15 cellular contexts compared by ENCODE assay signal in genomic region chr21:31348188-31348587, GRCh38. TPM values are rescaled to one million over a fixed set of nuclear protein-coding genes. Genes with fewer than 3 reads are reported as not detected.
DNase-seq lines count a peak whose midpoint lies in the region; ATAC-seq, FAIRE-seq and TF ChIP-seq lines count a peak whose summit lies in the region.
"Had no signal": no experiment of that assay in that cellular context is flagged by ENCODE, and none has a peak within 500 bp of the region (broad histone marks: within the 10 kb centered on the region; RNA-seq: fewer than 3 reads in every experiment).

No MANE protein-coding gene starts in this region.

- H3K4me3 ChIP-seq in PC-3 (ENCODE audit: low read length) = no peak overlapping the region
- H3K4me3 ChIP-seq in keratinocyte (ENCODE audit: control insufficient read depth in 2 of 3, extremely low read depth in 1 of 3, insufficient read depth in 2 of 3, low read depth in 1 of 3, low read length in 3 of 3) = no peak overlapping the region

- H3K4me1 ChIP-seq in PC-3 (ENCODE audit: insufficient read depth, low read length) (peaks cover 42% of the 10 kb centered on the region), keratinocyte (ENCODE audit: control insufficient read depth, extremely low read depth, insufficient read depth, low read length) (peaks cover 20% of the 10 kb centered on the region)

- peaks cover under 1% of the 10 kb centered on the region for H3F3A ChIP-seq in PC-3 (ENCODE audit: low read length, unreplicated experiment)

- no peak overlapping the region for H3K4me3 Mint-ChIP-seq in WTC11
- no peak overlapping the region for H3K4me3 Mint-ChIP-seq in T-helper 2 cell treated with Interferon-gamma antibody and Interleukin-4, amounts not matched to agents 5 μg/mL and 100 μg/mL, for 36 hours

- peaks cover 13% of the 10 kb centered on the region for H3K4me1 Mint-ChIP-seq in WTC11
- peaks cover 27% of the 10 kb centered on the region for H3K4me1 Mint-ChIP-seq in T-helper 2 cell treated with Interferon-gamma antibody and Interleukin-4, amounts not matched to agents 5 μg/mL and 100 μg/mL, for 36 hours (ENCODE audit: low read depth)

- no peaks in the 10 kb centered on the region for H3K9me2 ChIP-seq in PC-3 (replicated peaks; ENCODE audit: low read length)

- POLR2A ChIA-PET in PC-3 (lab: Charles Lee; ENCODE audit: unreplicated experiment) = no interaction called here
- POLR2A ChIA-PET in WTC11 (lab: Charles Lee) = no interaction called here

- H2AFZ ChIP-seq in PC-3 (ENCODE audit: low read length) (no peak overlapping the region), keratinocyte (ENCODE audit: control insufficient read depth, low read length) (no peak overlapping the region)

- no peak for TF ChIP-seq CTCF in PC-3 (conservative IDR thresholded peaks at IDR 0.05; ENCODE audit: low read depth, low read length)
- no peak for TF ChIP-seq CTCF in keratinocyte (optimal IDR thresholded peaks at IDR 0.05 in 1 of 3, IDR thresholded peaks at IDR 0.05 in 1 of 3, conservative IDR thresholded peaks at IDR 0.05 in 1 of 3; ENCODE audit: extremely low read depth in 1 of 3, insufficient read depth in 2 of 3, low read length in 3 of 3)
- no peak for TF ChIP-seq CTCF in WTC11 (IDR thresholded peaks at IDR 0.05)

- H3K79me2 ChIP-seq in PC-3 (ENCODE audit: low read length) (peaks cover 5% of the 10 kb centered on the region), keratinocyte (ENCODE audit: control insufficient read depth, insufficient read depth, low read length) (no peaks in the 10 kb centered on the region)

- no peaks in the 10 kb centered on the region for H3K9me3 ChIP-seq in PC-3 (ENCODE audit: low read length)
- H3K9me3 ChIP-seq in keratinocyte (ENCODE audit: control insufficient read depth, low read depth, low read length) = no peaks in the 10 kb centered on the region

- no TSS peak for BruUV-seq in PC-3 (replicated peaks; lab: Mats Ljungman, UMichigan)

- H3K27ac ChIP-seq in PC-3 (ENCODE audit: low read length) = no peak overlapping the region
- no peak overlapping the region for H3K27ac ChIP-seq in keratinocyte (ENCODE audit: control insufficient read depth, insufficient read depth, low read length)
- H3K27ac ChIP-seq: 22Rv1, C4-2B, HL-60 had no signal

- no peak for ATAC-seq in PC-3
- no peak for ATAC-seq in WTC11

- intact Hi-C loops in PC-3 (cut with micrococcal nuclease) = loop anchor here (10.0 kb wide), 1 partner anchor 243 kb away; no protein-coding TSS in a partner anchor

- FAIRE-seq in keratinocyte (lab: Jason Lieb, UNC) = peak; percentile 57

- no peak overlapping the region for H3K27ac Mint-ChIP-seq in WTC11
- no peak overlapping the region for H3K27ac Mint-ChIP-seq in T-helper 2 cell treated with Interferon-gamma antibody and Interleukin-4, amounts not matched to agents 5 μg/mL and 100 μg/mL, for 36 hours

- CTCF ChIA-PET in PC-3 (lab: Charles Lee) = interaction anchor here (0.5 to 0.9 kb wide), 10 partner anchors 12 to 207 kb away, joined by 3 to 6 read pairs (median 3); no protein-coding TSS in a partner anchor
- CTCF ChIA-PET in WTC11 (lab: Charles Lee) = interaction anchor here (0.6 to 1.3 kb wide), 12 partner anchors 16 to 237 kb away, joined by 3 to 8 read pairs (median 3); no protein-coding TSS in a partner anchor

- dilution Hi-C loops in keratinocyte (cut with MboI; ENCODE audit: extremely low pct_ligation_motif_present, low sequenced_read_pairs) = no loop called here

- H3K9me1 ChIP-seq in keratinocyte (ENCODE audit: control insufficient read depth, extremely low read depth, insufficient read depth, low read length) = no peaks in the 10 kb centered on the region

- H3K4me2 ChIP-seq in PC-3 (ENCODE audit: low read length) = peak overlapping the region; percentile 85; the same call in 1 of the 2 replicates
- no peak overlapping the region for H3K4me2 ChIP-seq in keratinocyte (ENCODE audit: control insufficient read depth, extremely low read depth, insufficient read depth, low read depth, low read length)

- DNase-seq in DMS153 (lab: John Stamatoyannopoulos, UW) (peak; percentile 66), DMS153 treated with DMSO at 0.1 percent for 48 hours (lab: John Stamatoyannopoulos, UW; ENCODE audit: unreplicated experiment) (no peak), NCI-H146 treated with DMSO at 0.1 percent for 48 hours (lab: John Stamatoyannopoulos, UW; ENCODE audit: unreplicated experiment) (peak; percentile 17), PC-3 (no peak), keratinocyte (ENCODE audit: low read depth, low spot score) (no peak), WTC11 (ENCODE audit: low spot score) (no peak), DMS114 treated with DMSO at 0.1 percent for 48 hours (lab: John Stamatoyannopoulos, UW; ENCODE audit: unreplicated experiment) (no peak)
- no peak for DNase-seq in T-helper 2 cell treated with Interferon-gamma antibody and Interleukin-4, amounts not matched to agents 5 μg/mL and 100 μg/mL, for 36 hours (ENCODE audit: low spot score)
- DNase-seq: AML-193, GF-D8, H7, NCI-H1092 had no signal

- H3K36me3 ChIP-seq in PC-3 (ENCODE audit: low read depth, low read length) (no peaks in the 10 kb centered on the region), keratinocyte (ENCODE audit: control insufficient read depth in 2 of 2, extremely low read depth in 1 of 2, insufficient read depth in 2 of 2, low read length in 2 of 2) (no peaks in the 10 kb centered on the region)

- H3K9me3 Mint-ChIP-seq in WTC11 = no peaks in the 10 kb centered on the region
- peaks cover 9% of the 10 kb centered on the region for H3K9me3 Mint-ChIP-seq in T-helper 2 cell treated with Interferon-gamma antibody and Interleukin-4, amounts not matched to agents 5 μg/mL and 100 μg/mL, for 36 hours

- H3K9ac ChIP-seq in PC-3 (ENCODE audit: low read length) = no peak overlapping the region
- H3K9ac ChIP-seq in keratinocyte (ENCODE audit: control insufficient read depth, extremely low read depth, insufficient read depth, low read length) = no peak overlapping the region

- H3K27me3 ChIP-seq in PC-3 (ENCODE audit: low read length) (no peaks in the 10 kb centered on the region), keratinocyte (ENCODE audit: control insufficient read depth, extremely low read depth, insufficient read depth, low read length) (no peaks in the 10 kb centered on the region)

- H4K20me1 ChIP-seq in PC-3 (ENCODE audit: low read length) = peaks cover 2% of the 10 kb centered on the region; the same call in 1 of the 2 replicates
- no peaks in the 10 kb centered on the region for H4K20me1 ChIP-seq in keratinocyte (ENCODE audit: control insufficient read depth, extremely low read depth, insufficient read depth, low read length)

- H3K27me3 Mint-ChIP-seq in WTC11 (ENCODE audit: low read depth) = no peaks in the 10 kb centered on the region
- H3K27me3 Mint-ChIP-seq in T-helper 2 cell treated with Interferon-gamma antibody and Interleukin-4, amounts not matched to agents 5 μg/mL and 100 μg/mL, for 36 hours (ENCODE audit: low read depth) = peaks cover 52% of the 10 kb centered on the region

- no peaks in the 10 kb centered on the region for H3K36me3 Mint-ChIP-seq in WTC11
- peaks cover 5% of the 10 kb centered on the region for H3K36me3 Mint-ChIP-seq in T-helper 2 cell treated with Interferon-gamma antibody and Interleukin-4, amounts not matched to agents 5 μg/mL and 100 μg/mL, for 36 hours (ENCODE audit: low read depth)

TF ChIP-seq in WTC11, 78 proteins besides CTCF, POLR2A, EP300 and RAD21 (continues in another document):
- TF ChIP-seq, protein P1, sequence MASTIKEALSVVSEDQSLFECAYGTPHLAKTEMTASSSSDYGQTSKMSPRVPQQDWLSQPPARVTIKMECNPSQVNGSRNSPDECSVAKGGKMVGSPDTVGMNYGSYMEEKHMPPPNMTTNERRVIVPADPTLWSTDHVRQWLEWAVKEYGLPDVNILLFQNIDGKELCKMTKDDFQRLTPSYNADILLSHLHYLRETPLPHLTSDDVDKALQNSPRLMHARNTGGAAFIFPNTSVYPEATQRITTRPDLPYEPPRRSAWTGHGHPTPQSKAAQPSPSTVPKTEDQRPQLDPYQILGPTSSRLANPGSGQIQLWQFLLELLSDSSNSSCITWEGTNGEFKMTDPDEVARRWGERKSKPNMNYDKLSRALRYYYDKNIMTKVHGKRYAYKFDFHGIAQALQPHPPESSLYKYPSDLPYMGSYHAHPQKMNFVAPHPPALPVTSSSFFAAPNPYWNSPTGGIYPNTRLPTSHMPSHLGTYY (CRISPR knock-in tag; IDR thresholded peaks at IDR 0.05) = no peak
- no peak for TF ChIP-seq SMAD3 (CRISPR knock-in tag; IDR thresholded peaks at IDR 0.05; ENCODE audit: borderline replicate concordance)
- TF ChIP-seq ETV6 (CRISPR knock-in tag; IDR thresholded peaks at IDR 0.05) = no peak
- TF ChIP-seq GTF2I (CRISPR knock-in tag; conservative IDR thresholded peaks at IDR 0.05) = no peak
- TF ChIP-seq ZNF396 (CRISPR knock-in tag; IDR thresholded peaks at IDR 0.05; ENCODE audit: borderline replicate concordance) = no peak
- no peak for TF ChIP-seq SP1 (CRISPR knock-in tag; conservative IDR thresholded peaks at IDR 0.05)
- no peak for TF ChIP-seq NFE2L1 (CRISPR knock-in tag; IDR thresholded peaks at IDR 0.05)
- no peak for TF ChIP-seq KAT7 (CRISPR knock-in tag; IDR thresholded peaks at IDR 0.05; ENCODE audit: borderline replicate concordance)

RNA-seq across cellular contexts. Expression of gene TIAM1, which starts 4.1 kb away (rescaled TPM):
- total RNA-seq in PC-3 (2014; rRNA removed) (19.1 and 21.1 TPM in 2 replicates), WTC11 (2021) (25.2 to 28.7 TPM (median 28.2 TPM) in 3 replicates)
- polyA plus RNA-seq in keratinocyte = 8.3 to 10.7 TPM (median 9.4 TPM) in 3 replicates
- polyA plus RNA-seq in keratinocyte (2011; ENCODE audit: low read depth) = 21.2 TPM
- 7.6 and 7.7 TPM in 2 replicates for polyA plus RNA-seq in keratinocyte (2011; cell fraction: cytosol; rRNA removed)
- 16.5 and 18.7 TPM in 2 replicates for polyA plus RNA-seq in keratinocyte (2011; cell fraction: nucleus; rRNA removed)
- polyA plus RNA-seq in keratinocyte (2012; ENCODE audit: low replicate concordance) = 10.2 and 28.6 TPM in 2 replicates
- 36.9 to 62.9 TPM (median 48.1 TPM) in 3 replicates for polyA minus RNA-seq in keratinocyte
- 24.0 TPM for polyA minus RNA-seq in keratinocyte (2011; cell fraction: cytosol; rRNA and poly(A)+ RNA removed)
- polyA minus RNA-seq in keratinocyte (2011; cell fraction: nucleus; rRNA and poly(A)+ RNA removed) = 30.3 and 50.9 TPM in 2 replicates

Comparison
In these comparisons a context has a peak if more than half of its experiments do, and no peak if none do; other contexts are left out.
1. DNase-seq: peak in DMS153 (single experiment) and NCI-H146 treated with DMSO at 0.1 percent for 48 hours (single experiment); none in DMS153 treated with DMSO at 0.1 percent for 48 hours (single experiment), PC-3 (single experiment), keratinocyte (single experiment), WTC11 (single experiment), DMS114 treated with DMSO at 0.1 percent for 48 hours (single experiment) and T-helper 2 cell treated with Interferon-gamma antibody and Interleukin-4, amounts not matched to agents 5 μg/mL and 100 μg/mL, for 36 hours (single experiment).